In genomic region chr11:45899448-45900174, GRCh38 we compare ENCODE assay signal across 8 cellular contexts. TPM values are rescaled to one million over a fixed set of nuclear protein-coding genes. Genes with fewer than 3 reads are reported as not detected.
DNase-seq lines count a peak whose midpoint lies in the region; ATAC-seq and TF ChIP-seq lines count a peak whose summit lies in the region.

No MANE protein-coding gene starts in this region.

- H3K9me3 ChIP-seq in SJCRH30 (replicated peaks) (no peaks in the 10 kb centered on the region), neuronal stem cell (replicated peaks in 1 of 2; ENCODE audit: control insufficient read depth in 2 of 2, insufficient read depth in 1 of 2, low read depth in 1 of 2, low read length in 2 of 2) (peaks cover 0 to 1% of the 10 kb centered on the region in 2 donors)

- TF ChIP-seq CTCF in AG09319 (IDR thresholded peaks at IDR 0.05; ENCODE audit: low read depth, low read length): no peak
- TF ChIP-seq CTCF in LNCaP clone FGC (IDR thresholded peaks at IDR 0.05; ENCODE audit: control insufficient read depth, extremely low read depth, insufficient read depth): no peak

- H3K9ac ChIP-seq in neuronal stem cell (ENCODE audit: low read depth, low read length, poor library complexity): peak overlapping the region; percentile 80

- no peaks in the 10 kb centered on the region for H3K36me3 Mint-ChIP-seq in activated naive CD8-positive, alpha-beta T cell

- peak overlapping the region; percentile 93 for H2AFZ ChIP-seq in neuronal stem cell (ENCODE audit: low read length)

- peak overlapping the region; percentile 10 for H2BK5ac ChIP-seq in neuronal stem cell (ENCODE audit: low read length)

- WGBS in neuronal stem cell (ENCODE audit: extremely low coverage in 2 of 2, insufficient read length in 2 of 2, insufficient replicate concordance in 1 of 2), 2 donors: no CpG with 5 or more reads among the region's 62 CpGs

- no peak overlapping the region for H4K91ac ChIP-seq in neuronal stem cell (ENCODE audit: low read depth, low read length, poor library complexity)

- H3K4me1 Mint-ChIP-seq in activated naive CD8-positive, alpha-beta T cell (ENCODE audit: low read depth): peaks cover 2% of the 10 kb centered on the region

- H3K36me3 ChIP-seq in SJCRH30 (no peaks in the 10 kb centered on the region), neuronal stem cell (replicated peaks in 1 of 2; ENCODE audit: control insufficient read depth in 2 of 2, insufficient read depth in 2 of 2, low read length in 2 of 2) (peaks cover 14 to 24% of the 10 kb centered on the region in 2 donors)

- peak overlapping the region; percentile 65 for H3K4me3 Mint-ChIP-seq in activated naive CD8-positive, alpha-beta T cell

- H2AK5ac ChIP-seq in neuronal stem cell (ENCODE audit: low read depth, low read length): peak overlapping the region; percentile 78

- H3K4ac ChIP-seq in neuronal stem cell (ENCODE audit: low read length): no peak overlapping the region

- peak overlapping the region; percentile 72 for H3K27ac ChIP-seq in SJCRH30
- peak overlapping the region; percentile 89 for H3K27ac ChIP-seq in neuronal stem cell (replicated peaks; ENCODE audit: low read length)
- peak overlapping the region; percentile 100 for H3K27ac ChIP-seq in substantia nigra (ENCODE audit: low read depth, low read length, poor library complexity, severe bottlenecking)

- no peak overlapping the region for H3K27ac Mint-ChIP-seq in activated naive CD8-positive, alpha-beta T cell

- H3K27me3 Mint-ChIP-seq in activated naive CD8-positive, alpha-beta T cell: peaks cover 15% of the 10 kb centered on the region

- H2BK120ac ChIP-seq in neuronal stem cell (ENCODE audit: low read depth, low read length): no peak overlapping the region

- no peaks in the 10 kb centered on the region for H3K9me3 Mint-ChIP-seq in activated naive CD8-positive, alpha-beta T cell (ENCODE audit: low read depth)

- no peak overlapping the region for H3K14ac ChIP-seq in neuronal stem cell (ENCODE audit: low read length)

- H3K4me2 ChIP-seq in neuronal stem cell (ENCODE audit: insufficient read depth, low read length, poor library complexity, severe bottlenecking): peak overlapping the region; percentile 86

- peak overlapping the region; percentile 99 for H3K18ac ChIP-seq in neuronal stem cell (ENCODE audit: low read length)

- H2BK12ac ChIP-seq in neuronal stem cell (ENCODE audit: low read length): no peak overlapping the region

- DNase-seq in AG09319 (ENCODE audit: extremely low read depth, low read depth): peak; percentile 63
- peak; percentile 38 for DNase-seq in LNCaP clone FGC (ENCODE audit: low read depth)
- DNase-seq in SJCRH30: peak; percentile 95 to 97
- DNase-seq in glomerular visceral epithelial cell (ENCODE audit: extremely low spot score): peak; percentile 88
- peak; percentile 94 for DNase-seq in neuronal stem cell (ENCODE audit: low spot score)
- DNase-seq in substantia nigra (lab: John Stamatoyannopoulos, UW): peak; percentile 45 to 98 (median 89)

- H3K27me3 ChIP-seq in SJCRH30 (no peaks in the 10 kb centered on the region), neuronal stem cell (ENCODE audit: control insufficient read depth in 3 of 3, insufficient read depth in 3 of 3, low read depth in 1 of 3, low read length in 3 of 3) (peaks cover 0 to 7% (median 4%) of the 10 kb centered on the region in 3 experiments)

- peak; percentile 43 for ATAC-seq in GM19455 (IDR thresholded peaks at IDR 0.05; ENCODE audit: unreplicated experiment)

- H2BK15ac ChIP-seq in neuronal stem cell (ENCODE audit: low read length): no peak overlapping the region

- peak overlapping the region; percentile 76 for H3K23ac ChIP-seq in neuronal stem cell (ENCODE audit: low read depth, low read length, poor library complexity)

- H3K4me1 ChIP-seq in SJCRH30: peaks cover 33% of the 10 kb centered on the region
- H3K4me1 ChIP-seq in neuronal stem cell (ENCODE audit: control insufficient read depth in 2 of 2, insufficient read depth in 1 of 2, low read depth in 1 of 2, low read length in 2 of 2): peaks cover 29 to 43% of the 10 kb centered on the region in 2 donors

- H3K4me3 ChIP-seq in LNCaP clone FGC (ENCODE audit: low read depth, low read length) (peak overlapping the region; percentile 65), SJCRH30 (peak overlapping the region; percentile 68), neuronal stem cell (ENCODE audit: low read length in 2 of 2) (peak overlapping the region; percentile 77 to 79)

- H3K79me1 ChIP-seq in neuronal stem cell (ENCODE audit: low read depth, low read length): peaks cover 3% of the 10 kb centered on the region

- H4K8ac ChIP-seq in neuronal stem cell (ENCODE audit: low read depth, low read length): no peak overlapping the region

RNA-seq across cellular contexts. Expression of gene FREY1, which starts 7.5 kb away (rescaled TPM):
- total RNA-seq in SJCRH30 (2014; rRNA removed; shearing (Covaris generic)): 1.8 and 2.1 TPM in 2 replicates
- 0.95 TPM for polyA plus RNA-seq in neuronal stem cell (2013, experiment 1 of 2)
- polyA plus RNA-seq in neuronal stem cell (2013, experiment 2 of 2): 0.93 TPM

RNA-seq across cellular contexts. Expression of gene MAPK8IP1, which starts 14.2 kb away (rescaled TPM):
- total RNA-seq in SJCRH30 (2014; rRNA removed; shearing (Covaris generic)): 9.2 and 14.2 TPM in 2 replicates
- polyA plus RNA-seq in neuronal stem cell (2013, experiment 1 of 2): 13.4 TPM
- polyA plus RNA-seq in neuronal stem cell (2013, experiment 2 of 2): 11.6 TPM

RNA-seq across cellular contexts. Expression of gene PEX16, which starts 18.1 kb away (rescaled TPM):
- 10.7 and 11.0 TPM in 2 replicates for total RNA-seq in SJCRH30 (2014; rRNA removed; shearing (Covaris generic))
- polyA plus RNA-seq in neuronal stem cell (2013, experiment 1 of 2): 23.1 TPM
- 19.6 TPM for polyA plus RNA-seq in neuronal stem cell (2013, experiment 2 of 2)

RNA-seq across cellular contexts. Expression of gene LARGE2, which starts 22.8 kb away (rescaled TPM):
- 0.06 TPM in 1 of 2 replicates, not detected in the other for total RNA-seq in SJCRH30 (2014; rRNA removed; shearing (Covaris generic))
- polyA plus RNA-seq in neuronal stem cell (2013, experiment 1 of 2): 16.5 TPM
- polyA plus RNA-seq in neuronal stem cell (2013, experiment 2 of 2): 15.7 TPM

RNA-seq across cellular contexts. Expression of gene CRY2, which starts 52.3 kb away (rescaled TPM):
- 9.6 and 10.3 TPM in 2 replicates for total RNA-seq in SJCRH30 (2014; rRNA removed; shearing (Covaris generic))
- polyA plus RNA-seq in neuronal stem cell (2013, experiment 1 of 2): 7.4 TPM
- 7.4 TPM for polyA plus RNA-seq in neuronal stem cell (2013, experiment 2 of 2)

Comparison
In these comparisons a context has a peak if more than half of its experiments do, and no peak if none do; other contexts are left out.
1. Peak in every context shown above with its lines: DNase-seq, ATAC-seq, H3K4me3 ChIP-seq and H3K27ac ChIP-seq.
2. DNase-seq: peak in every context shown above with its lines; median percentile 96 in SJCRH30; 94 in neuronal stem cell; 89 in substantia nigra; 88 in glomerular visceral epithelial cell; 63 in AG09319; 38 in LNCaP clone FGC.